In genomic region chr19:2616741-2617392, GRCh38 we compare ENCODE assay signal across 11 cellular contexts.
DNase-seq lines count a peak whose midpoint lies in the region; ATAC-seq, FAIRE-seq and TF ChIP-seq lines count a peak whose summit lies in the region.
"Had no signal": no experiment of that assay in that cellular context is flagged by ENCODE, and none has a peak within 500 bp of the region (broad histone marks: within the 10 kb centered on the region; RNA-seq: fewer than 3 reads in every experiment).

No MANE protein-coding gene starts in this region.

- H3K36me3 ChIP-seq in kidney (ENCODE audit: control insufficient read depth in 1 of 2, insufficient read depth in 2 of 2, low read length in 2 of 2): no peaks in the 10 kb centered on the region
- no peaks in the 10 kb centered on the region for H3K36me3 ChIP-seq in stomach

- peak overlapping the region; percentile 13 to 85 for H3K4me3 Mint-ChIP-seq in activated T-cell treated with anti-CD3 and anti-CD28 coated beads, Interleukin-2, amount 50 U/mL, for 72 hours
- peak overlapping the region in 1 of 3 donors; percentile 81 for H3K4me3 Mint-ChIP-seq in T-cell

- H3K27me3 Mint-ChIP-seq in activated T-cell treated with anti-CD3 and anti-CD28 coated beads, Interleukin-2, amount 50 U/mL, for 72 hours (ENCODE audit: low read depth): peaks cover 13% of the 10 kb centered on the region
- no peaks in the 10 kb centered on the region for H3K27me3 Mint-ChIP-seq in T-cell

- TF ChIP-seq CTCF in kidney (IDR thresholded peaks at IDR 0.05; ENCODE audit: borderline replicate concordance, extremely low read depth, insufficient read depth): no peak
- no peak for TF ChIP-seq CTCF in stomach (IDR thresholded peaks at IDR 0.05)

- no peaks in the 10 kb centered on the region for H3K27me3 ChIP-seq in stomach

- FAIRE-seq in kidney (lab: Jason Lieb, UNC): no peak

- peak; percentile 41 to 43 for DNase-seq in activated T-cell treated with anti-CD3 and anti-CD28 coated beads, Interleukin-2, amount 50 U/mL, for 72 hours
- no peak for DNase-seq in activated T-cell treated with anti-CD3 and anti-CD28 coated beads for 4 hours
- DNase-seq in T-cell: peak in 15 of 34 experiments; percentile 19 to 52 (median 32)
- peak; percentile 82 for DNase-seq in kidney
- peak; percentile 66 for DNase-seq in stomach
- no peak for DNase-seq in dedifferentiated amniotic fluid mesenchymal stem cell (ENCODE audit: extremely low spot score)
- DNase-seq: GDM1, islet precursor cell, NCI-H510A treated with DMSO at 0.1 percent for 48 hours had no signal

- H3K4me1 ChIP-seq in kidney (ENCODE audit: control insufficient read depth in 1 of 2, insufficient read depth in 1 of 2, low read depth in 1 of 2, low read length in 2 of 2): peaks cover 0 to 17% of the 10 kb centered on the region in 2 donors
- H3K4me1 ChIP-seq in stomach: peaks cover 14 to 74% (median 46%) of the 10 kb centered on the region in 4 donors

- TF ChIP-seq POLR2A in stomach (IDR thresholded peaks at IDR 0.05): no peak

- no peaks in the 10 kb centered on the region for H3K9me3 Mint-ChIP-seq in activated T-cell treated with anti-CD3 and anti-CD28 coated beads, Interleukin-2, amount 50 U/mL, for 72 hours
- H3K9me3 Mint-ChIP-seq in T-cell: no peaks in the 10 kb centered on the region

- ATAC-seq in activated T-cell treated with anti-CD3 and anti-CD28 coated beads, Interleukin-2, amount 50 U/mL, for 72 hours (replicated peaks in 1 of 2): peak in 1 of 2 donors; percentile 12
- no peak for ATAC-seq in T-cell (replicated peaks in 1 of 4)
- no peak for ATAC-seq in GM18498 (IDR thresholded peaks at IDR 0.05; ENCODE audit: unreplicated experiment)
- ATAC-seq in HG02840 (IDR thresholded peaks at IDR 0.05; ENCODE audit: low FRiP score, unreplicated experiment): no peak

- CTCF ChIA-PET in T-cell (lab: Charles Lee): interaction anchor here in 1 of 2 donors (0.6 to 3.6 kb wide), 3 partner anchors 10 to 1576 kb away, joined by 3 to 9 read pairs (median 4); no protein-coding TSS in a partner anchor

- H3K36me3 Mint-ChIP-seq in activated T-cell treated with anti-CD3 and anti-CD28 coated beads, Interleukin-2, amount 50 U/mL, for 72 hours (ENCODE audit: insufficient read depth in 2 of 2): peaks cover 2 to 5% of the 10 kb centered on the region in 2 donors
- no peaks in the 10 kb centered on the region for H3K36me3 Mint-ChIP-seq in T-cell

- H3K4me3 ChIP-seq in kidney (ENCODE audit: low read length in 2 of 2) (no peak overlapping the region), stomach (no peak overlapping the region)

- no peak for TF ChIP-seq EP300 in stomach (IDR thresholded peaks at IDR 0.05)

- WGBS in stomach, 5 donors: 53 to 63% (median 56%) methylated on average over 11 to 13 of the region's 13 CpGs

- H3K4me1 Mint-ChIP-seq in activated T-cell treated with anti-CD3 and anti-CD28 coated beads, Interleukin-2, amount 50 U/mL, for 72 hours (ENCODE audit: low read depth): peaks cover 77% of the 10 kb centered on the region
- H3K4me1 Mint-ChIP-seq in T-cell: peaks cover 63 to 71% (median 65%) of the 10 kb centered on the region in 3 donors

- intact Hi-C loops in kidney (cut with DNase I): no loop called here
- intact Hi-C loops in stomach (cut with DNase I; ENCODE audit: low total_unique reads): no loop called here

- H3K27ac ChIP-seq in kidney (ENCODE audit: low read depth in 2 of 2, low read length in 2 of 2) (peak overlapping the region; percentile 53 to 59), stomach (peak overlapping the region; percentile 18 to 87 (median 38))

- POLR2A ChIA-PET in T-cell (lab: Charles Lee): interaction anchor here in 1 of 2 donors (0.6 to 1.1 kb wide), 2 partner anchors 139 to 141 kb away, joined by 3 to 4 read pairs; partner anchors contain the start of gene GADD45B

- H3K27ac Mint-ChIP-seq in activated T-cell treated with anti-CD3 and anti-CD28 coated beads, Interleukin-2, amount 50 U/mL, for 72 hours: no peak overlapping the region
- peak overlapping the region; percentile 61 to 89 for H3K27ac Mint-ChIP-seq in T-cell

- peak overlapping the region in 1 of 2 donors; percentile 35 for H3K9ac ChIP-seq in kidney (ENCODE audit: low read length in 2 of 2)

- no peaks in the 10 kb centered on the region for H3K9me3 ChIP-seq in kidney (ENCODE audit: control insufficient read depth in 1 of 2, low read length in 2 of 2)
- peaks cover 0 to 7% (median 0%) of the 10 kb centered on the region in 4 donors for H3K9me3 ChIP-seq in stomach

Comparison
In these comparisons a context has a peak if more than half of its experiments do, and no peak if none do; other contexts are left out.
1. DNase-seq: peak in activated T-cell treated with anti-CD3 and anti-CD28 coated beads, Interleukin-2, amount 50 U/mL, for 72 hours (2 of 2), kidney (single experiment) and stomach (single experiment); none in activated T-cell treated with anti-CD3 and anti-CD28 coated beads for 4 hours (single experiment) and dedifferentiated amniotic fluid mesenchymal stem cell (single experiment).